8 cellular contexts compared by ENCODE assay signal in the genomic region with DNA sequence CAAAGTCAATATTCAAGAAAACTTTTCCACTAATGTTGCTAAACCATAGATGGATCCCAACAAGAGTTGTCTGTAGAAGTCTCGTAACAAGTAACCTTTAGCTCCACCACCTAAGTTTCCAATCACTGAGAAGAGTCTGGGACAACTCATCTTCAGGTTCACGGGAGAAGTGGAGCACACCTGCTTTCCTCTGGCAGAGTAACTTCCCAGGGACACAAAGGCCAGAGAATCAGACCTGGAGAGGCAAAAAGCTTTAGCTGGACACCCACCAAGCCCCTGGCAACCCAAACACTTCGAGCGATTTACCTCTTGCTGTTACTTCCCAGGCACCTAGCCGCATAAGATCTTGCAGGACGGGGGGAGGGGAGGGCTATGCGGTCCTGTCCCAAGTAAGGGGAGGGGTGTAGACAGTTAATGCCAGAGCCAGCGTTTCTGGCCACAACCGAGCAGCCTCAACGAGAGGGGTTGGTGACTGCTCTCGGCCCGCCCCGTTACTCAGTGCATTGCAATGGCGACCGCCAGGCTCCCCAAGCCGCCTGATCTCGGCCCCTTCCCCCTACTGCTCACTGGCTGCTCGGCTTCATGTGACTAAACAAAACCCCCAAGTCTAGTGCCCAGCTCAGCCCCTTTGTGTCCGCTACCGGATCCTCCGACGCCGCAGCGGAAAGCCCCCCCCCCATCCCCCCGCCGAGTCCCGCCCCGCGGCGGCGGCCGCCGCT. TPM values are rescaled to one million over a fixed set of nuclear protein-coding genes. Genes with fewer than 3 reads are reported as not detected.
DNase-seq lines count a peak whose midpoint lies in the region; ATAC-seq and TF ChIP-seq lines count a peak whose summit lies in the region.

No MANE protein-coding gene starts in this region.

- peak overlapping the region; percentile 74 for H3K4me3 ChIP-seq in A673 (ENCODE audit: low read depth, low read length, poor library complexity, severe bottlenecking)

- DNase-seq in A673 (ENCODE audit: low spot score), result peak; percentile 86
- DNase-seq in NCI-H2227 treated with DMSO at 0.1 percent for 48 hours (lab: John Stamatoyannopoulos, UW), result peak; percentile 91
- peak; percentile 72 for DNase-seq in activated CD4-positive, CD25-positive, alpha-beta regulatory T cell treated with anti-CD3 and anti-CD28 coated beads, Interleukin-2, amount 50 U/mL, for 72 hours
- DNase-seq in central memory CD8-positive, alpha-beta T cell (ENCODE audit: low spot score in 2 of 2), result peak; percentile 45 to 54
- peak; percentile 83 for DNase-seq in kidney glomerular epithelial cell (lab: John Stamatoyannopoulos, UW)
- peak; percentile 32 for DNase-seq in stimulated activated CD4-positive, alpha-beta T cell treated with anti-CD3 and anti-CD28 coated beads, Interleukin-1b, Interleukin-23, amount 100 ng/mL, for 1 hour (ENCODE audit: low read depth in 2 of 2)

- no peak for TF ChIP-seq CTCF in A673 (conservative IDR thresholded peaks at IDR 0.05; ENCODE audit: low read depth, low read length)

- intact Hi-C loops in A673 (cut with micrococcal nuclease; ENCODE audit: unreplicated experiment), result no loop called here

- ATAC-seq in GM18511 (IDR thresholded peaks at IDR 0.05; ENCODE audit: unreplicated experiment), result peak; percentile 52
- peak; percentile 36 for ATAC-seq in HG03045 (IDR thresholded peaks at IDR 0.05; ENCODE audit: unreplicated experiment)
- ATAC-seq in central memory CD8-positive, alpha-beta T cell (replicated peaks; ENCODE audit: extremely low read depth, poor library complexity, severe bottlenecking), result peak; percentile 37

- peaks cover 52% of the 10 kb centered on the region for H3K4me1 Mint-ChIP-seq in central memory CD8-positive, alpha-beta T cell

- H3K36me3 ChIP-seq in A673 (ENCODE audit: insufficient read depth, low read length, poor library complexity, severe bottlenecking), result no peaks in the 10 kb centered on the region

- BruUV-seq in A673 (replicated peaks; lab: Mats Ljungman, UMichigan), result no TSS peak

- CTCF ChIA-PET in A673 (lab: Charles Lee), result interaction anchor here (0.6 to 1.3 kb wide), 2 partner anchors 144 to 311 kb away, joined by 3 to 5 read pairs; no protein-coding TSS in a partner anchor

- H3K9me3 Mint-ChIP-seq in central memory CD8-positive, alpha-beta T cell, result no peaks in the 10 kb centered on the region

- peaks cover 28% of the 10 kb centered on the region for H3K4me1 ChIP-seq in A673 (ENCODE audit: insufficient read depth, low read length, poor library complexity, severe bottlenecking)

- no peaks in the 10 kb centered on the region for H3K9me3 ChIP-seq in A673 (ENCODE audit: low read depth, low read length, poor library complexity, severe bottlenecking)

- peaks cover 20% of the 10 kb centered on the region for H3K36me3 Mint-ChIP-seq in central memory CD8-positive, alpha-beta T cell (ENCODE audit: insufficient read depth)

- POLR2A ChIA-PET in A673 (lab: Charles Lee; ENCODE audit: low non-redundant PET), result interaction anchor here (0.6 to 0.7 kb wide), 5 partner anchors 38 to 314 kb away, joined by 4 to 10 read pairs (median 4); no protein-coding TSS in a partner anchor

- peak overlapping the region; percentile 99 for H3K27ac ChIP-seq in A673 (ENCODE audit: low read depth, low read length, poor library complexity, severe bottlenecking)

- peak overlapping the region; percentile 97 for H3K27ac Mint-ChIP-seq in central memory CD8-positive, alpha-beta T cell (ENCODE audit: low read depth)

- H3K4me3 Mint-ChIP-seq in central memory CD8-positive, alpha-beta T cell, result peak overlapping the region; percentile 92

- no peaks in the 10 kb centered on the region for H3K27me3 Mint-ChIP-seq in central memory CD8-positive, alpha-beta T cell

- H3K27me3 ChIP-seq in A673 (replicated peaks; ENCODE audit: insufficient read depth, low read depth, low read length, poor library complexity), result no peaks in the 10 kb centered on the region

RNA-seq across cellular contexts. Expression of gene ZNF644, which starts 0.7 kb away (rescaled TPM):
- total RNA-seq in A673 (2021), result 69.6 and 80.4 TPM in 2 replicates

Comparison
In these comparisons a context has a peak if more than half of its experiments do, and no peak if none do; other contexts are left out.
1. Peak in every context shown above with its lines: DNase-seq, ATAC-seq, H3K4me3 ChIP-seq and H3K27ac ChIP-seq.
2. DNase-seq: peak in every context shown above with its lines; median percentile 91 in NCI-H2227 treated with DMSO at 0.1 percent for 48 hours; 86 in A673; 83 in kidney glomerular epithelial cell; 72 in activated CD4-positive, CD25-positive, alpha-beta regulatory T cell treated with anti-CD3 and anti-CD28 coated beads, Interleukin-2, amount 50 U/mL, for 72 hours; 50 in central memory CD8-positive, alpha-beta T cell; 32 in stimulated activated CD4-positive, alpha-beta T cell treated with anti-CD3 and anti-CD28 coated beads, Interleukin-1b, Interleukin-23, amount 100 ng/mL, for 1 hour.